12 cellular contexts compared by ENCODE assay signal in genomic region chr10:119285495-119286267, GRCh38.
DNase-seq lines count a peak whose midpoint lies in the region; ATAC-seq and TF ChIP-seq lines count a peak whose summit lies in the region.
"Had no signal": no experiment of that assay in that cellular context is flagged by ENCODE, and none has a peak within 500 bp of the region (broad histone marks: within the 10 kb centered on the region; RNA-seq: fewer than 3 reads in every experiment).

No MANE protein-coding gene starts in this region.

- H3K4me1 Mint-ChIP-seq in osteocyte (ENCODE audit: unreplicated experiment) (peaks cover 66% of the 10 kb centered on the region), endodermal cell (peaks cover 11% of the 10 kb centered on the region)

- H3K27me3 ChIP-seq in SK-N-SH (ENCODE audit: insufficient read depth) (no peaks in the 10 kb centered on the region), endodermal cell (ENCODE audit: control insufficient read depth, insufficient read depth, low read length, poor library complexity, severe bottlenecking) (no peaks in the 10 kb centered on the region)

- CTCF ChIA-PET in SK-N-SH (lab: Yijun Ruan, JAX) = no interaction called here

- H3K9ac ChIP-seq in SK-N-SH (no peak overlapping the region), endodermal cell (ENCODE audit: extremely low read depth, low read length, poor library complexity, severe bottlenecking) (no peak overlapping the region)

- H3K27ac Mint-ChIP-seq in osteocyte (ENCODE audit: unreplicated experiment) (peak overlapping the region; percentile 82), endodermal cell (no peak overlapping the region)

- no peak overlapping the region for H3K4me3 ChIP-seq in SK-N-SH (ENCODE audit: low read depth in 2 of 2, low read length in 1 of 2)
- no peak overlapping the region for H3K4me3 ChIP-seq in astrocyte of the spinal cord (ENCODE audit: low read depth, low read length)
- no peak overlapping the region for H3K4me3 ChIP-seq in endodermal cell (ENCODE audit: low read length)

- H3K9me3 ChIP-seq in SK-N-SH = no peaks in the 10 kb centered on the region
- no peaks in the 10 kb centered on the region for H3K9me3 ChIP-seq in endodermal cell (ENCODE audit: control insufficient read depth, low read length)

- no peak for DNase-seq in SK-N-SH
- DNase-seq in astrocyte of the spinal cord (ENCODE audit: low read depth, low spot score) = peak; percentile 35
- DNase-seq in osteocyte (ENCODE audit: extremely low spot score, unreplicated experiment) = no peak
- DNase-seq in endodermal cell = no peak
- DNase-seq in stimulated activated CD4-positive, alpha-beta T cell treated with anti-CD3 and anti-CD28 coated beads, Interleukin-4, amount 100 ng/mL, for 24 hours = no peak
- DNase-seq: H7, NCI-H446 treated with DMSO at 0.1 percent for 48 hours had no signal

- peaks cover 31 to 69% of the 10 kb centered on the region in 2 experiments; a peak in 3 of 4 replicates for H3K4me1 ChIP-seq in SK-N-SH (ENCODE audit: control insufficient read depth in 1 of 2, insufficient read depth in 2 of 2, low read depth in 1 of 2, low read length in 1 of 2)
- peaks cover 2% of the 10 kb centered on the region for H3K4me1 ChIP-seq in endodermal cell (ENCODE audit: control insufficient read depth, insufficient read depth, low read length)

- H3F3A ChIP-seq in SK-N-SH (replicated peaks; ENCODE audit: insufficient read depth) = no peaks in the 10 kb centered on the region

- H3K27me3 Mint-ChIP-seq in osteocyte (ENCODE audit: unreplicated experiment) (no peaks in the 10 kb centered on the region), endodermal cell (ENCODE audit: insufficient read depth) (no peaks in the 10 kb centered on the region)

- no peaks in the 10 kb centered on the region for H3K9me2 ChIP-seq in SK-N-SH

- no peak for TF ChIP-seq CTCF in SK-N-SH (IDR thresholded peaks at IDR 0.05)
- TF ChIP-seq CTCF in astrocyte of the spinal cord (IDR thresholded peaks at IDR 0.05; ENCODE audit: low read depth, low read length) = no peak
- no peak for TF ChIP-seq CTCF in osteocyte (IDR thresholded peaks at IDR 0.05)
- no peak for TF ChIP-seq CTCF in endodermal cell (conservative IDR thresholded peaks at IDR 0.05)

- H3K36me3 Mint-ChIP-seq in osteocyte (ENCODE audit: unreplicated experiment) (peaks cover 9% of the 10 kb centered on the region), endodermal cell (ENCODE audit: low read depth) (no peaks in the 10 kb centered on the region)
- H3K36me3 Mint-ChIP-seq: mesothelial cell of epicardium had no signal

- ATAC-seq in SK-N-SH treated with all-trans-retinoic acid at 6 μM for 48 hours (no peak), GM21717 (IDR thresholded peaks at IDR 0.05; ENCODE audit: unreplicated experiment) (peak; percentile 45), GM21528 (IDR thresholded peaks at IDR 0.05; ENCODE audit: low FRiP score, unreplicated experiment) (no peak)

- no peaks in the 10 kb centered on the region for H3K79me2 ChIP-seq in SK-N-SH (ENCODE audit: insufficient read depth)

- no peak overlapping the region for H2AFZ ChIP-seq in SK-N-SH (ENCODE audit: low read depth)

- peak overlapping the region; percentile 46 for H3K4me3 Mint-ChIP-seq in osteocyte (ENCODE audit: unreplicated experiment)
- no peak overlapping the region for H3K4me3 Mint-ChIP-seq in endodermal cell
- H3K4me3 Mint-ChIP-seq: mesothelial cell of epicardium had no signal

- no peaks in the 10 kb centered on the region for H3K9me3 Mint-ChIP-seq in osteocyte (ENCODE audit: unreplicated experiment)
- no peaks in the 10 kb centered on the region for H3K9me3 Mint-ChIP-seq in endodermal cell
- H3K9me3 Mint-ChIP-seq: mesothelial cell of epicardium had no signal

- no peaks in the 10 kb centered on the region for H3K36me3 ChIP-seq in SK-N-SH (replicated peaks in 1 of 2; ENCODE audit: control insufficient read depth in 1 of 2, insufficient read depth in 2 of 2, low read length in 1 of 2)
- H3K36me3 ChIP-seq in endodermal cell (ENCODE audit: control insufficient read depth, insufficient read depth, low read length) = no peaks in the 10 kb centered on the region

- 94% methylated on average over 9 of the region's 9 CpGs for WGBS in SK-N-SH (ENCODE audit: low lambda C conversion rate)
- WGBS in endodermal cell (ENCODE audit: insufficient coverage in 1 of 2, insufficient read length in 1 of 2), 2 experiments = 81 to 90% methylated on average over 3 to 9 of the region's 9 CpGs

- peak overlapping the region; percentile 56 for H3K4me2 ChIP-seq in SK-N-SH

- POLR2A ChIA-PET in SK-N-SH (lab: Yijun Ruan, JAX) = no interaction called here

- H4K20me1 ChIP-seq in SK-N-SH (ENCODE audit: insufficient read depth) = no peaks in the 10 kb centered on the region

- no peak for TF ChIP-seq EP300 in SK-N-SH (IDR thresholded peaks at IDR 0.05; ENCODE audit: borderline replicate concordance in 1 of 2, low read depth in 1 of 2, low read length in 1 of 2)

- TF ChIP-seq RAD21 in SK-N-SH (IDR thresholded peaks at IDR 0.05; ENCODE audit: low read length) = no peak

- in situ Hi-C loops in astrocyte of the spinal cord (cut with HindIII; ENCODE audit: low sequenced_read_pairs) = no loop called here

- no peak overlapping the region for H3K27ac ChIP-seq in SK-N-SH (ENCODE audit: low read depth in 2 of 2, low read length in 1 of 2)
- H3K27ac ChIP-seq in endodermal cell (ENCODE audit: low read depth, low read length) = no peak overlapping the region
- H3K27ac ChIP-seq: 22Rv1 had no signal

TF ChIP-seq in SK-N-SH, 30 proteins besides CTCF, POLR2A, EP300 and RAD21:
- TF ChIP-seq IRF3 (IDR thresholded peaks at IDR 0.05; ENCODE audit: low read depth, low read length) = no peak
- no peak for TF ChIP-seq TCF12 (IDR thresholded peaks at IDR 0.05)
- TF ChIP-seq YY1 (IDR thresholded peaks at IDR 0.05; ENCODE audit: low read depth) = no peak
- TF ChIP-seq SIN3A (IDR thresholded peaks at IDR 0.05; ENCODE audit: borderline replicate concordance, low read depth, low read length) = no peak

TF ChIP-seq in SK-N-SH treated with all-trans-retinoic acid at 6 μM for 48 hours, 23 proteins besides CTCF, POLR2A, EP300 and RAD21 (continues in another document):
- TF ChIP-seq OSR1 (CRISPR knock-in tag; IDR thresholded peaks at IDR 0.05) (no peak), GLIS3 (CRISPR knock-in tag; IDR thresholded peaks at IDR 0.05) (no peak), TOX (CRISPR knock-in tag; IDR thresholded peaks at IDR 0.05; ENCODE audit: borderline replicate concordance) (no peak), TCF4 (CRISPR knock-in tag; IDR thresholded peaks at IDR 0.05; ENCODE audit: borderline replicate concordance) (no peak), PATZ1 (CRISPR knock-in tag; IDR thresholded peaks at IDR 0.05; ENCODE audit: borderline replicate concordance) (no peak), TSHZ2 (CRISPR knock-in tag; IDR thresholded peaks at IDR 0.05) (no peak), CREB5 (CRISPR knock-in tag; IDR thresholded peaks at IDR 0.05; ENCODE audit: low read depth) (no peak), ZFP30 (CRISPR knock-in tag; IDR thresholded peaks at IDR 0.05) (no peak), ZC3H10 (CRISPR knock-in tag; IDR thresholded peaks at IDR 0.05) (no peak)
